In genomic region chr7:6826151-6826550, GRCh38 we compare ENCODE assay signal across 1 cellular context.
TF ChIP-seq lines count a peak whose summit lies in the region.

CCZ1B (minus strand) TSS chr7:6826275; CDS start chr7:6826197, 78 bp downstream.

TF ChIP-seq in GM12878, 131 proteins besides CTCF, POLR2A, EP300 and RAD21 (continued from another document):
- TF ChIP-seq, protein P1, sequence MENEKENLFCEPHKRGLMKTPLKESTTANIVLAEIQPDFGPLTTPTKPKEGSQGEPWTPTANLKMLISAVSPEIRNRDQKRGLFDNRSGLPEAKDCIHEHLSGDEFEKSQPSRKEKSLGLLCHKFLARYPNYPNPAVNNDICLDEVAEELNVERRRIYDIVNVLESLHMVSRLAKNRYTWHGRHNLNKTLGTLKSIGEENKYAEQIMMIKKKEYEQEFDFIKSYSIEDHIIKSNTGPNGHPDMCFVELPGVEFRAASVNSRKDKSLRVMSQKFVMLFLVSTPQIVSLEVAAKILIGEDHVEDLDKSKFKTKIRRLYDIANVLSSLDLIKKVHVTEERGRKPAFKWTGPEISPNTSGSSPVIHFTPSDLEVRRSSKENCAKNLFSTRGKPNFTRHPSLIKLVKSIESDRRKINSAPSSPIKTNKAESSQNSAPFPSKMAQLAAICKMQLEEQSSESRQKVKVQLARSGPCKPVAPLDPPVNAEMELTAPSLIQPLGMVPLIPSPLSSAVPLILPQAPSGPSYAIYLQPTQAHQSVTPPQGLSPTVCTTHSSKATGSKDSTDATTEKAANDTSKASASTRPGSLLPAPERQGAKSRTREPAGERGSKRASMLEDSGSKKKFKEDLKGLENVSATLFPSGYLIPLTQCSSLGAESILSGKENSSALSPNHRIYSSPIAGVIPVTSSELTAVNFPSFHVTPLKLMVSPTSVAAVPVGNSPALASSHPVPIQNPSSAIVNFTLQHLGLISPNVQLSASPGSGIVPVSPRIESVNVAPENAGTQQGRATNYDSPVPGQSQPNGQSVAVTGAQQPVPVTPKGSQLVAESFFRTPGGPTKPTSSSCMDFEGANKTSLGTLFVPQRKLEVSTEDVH (IDR thresholded peaks at IDR 0.05; ENCODE audit: low read depth, partially characterized antibody), result peak; percentile 69
- TF ChIP-seq E4F1 (IDR thresholded peaks at IDR 0.05; ENCODE audit: borderline replicate concordance, partially characterized antibody) (peak; percentile 18), EGR1 (IDR thresholded peaks at IDR 0.05; ENCODE audit: borderline replicate concordance in 1 of 2, low read depth in 2 of 2, low read length in 2 of 2) (peak in 1 of 2 experiments; percentile 45; a peak in 2 of 3 replicates), HCFC1 (IDR thresholded peaks at IDR 0.05; ENCODE audit: low read length) (peak; percentile 48), CREB1 (IDR thresholded peaks at IDR 0.05; ENCODE audit: low read depth) (0 out of 2 replicates have a peak, but pooled peaks have one; percentile 49), FOXK2 (IDR thresholded peaks at IDR 0.05) (peak; percentile 48; the same call in 1 of the 2 replicates), MLLT1 (IDR thresholded peaks at IDR 0.05) (0 out of 2 replicates have a peak, but pooled peaks have one; percentile 36), CBFB (IDR thresholded peaks at IDR 0.05; ENCODE audit: low read depth) (peak; percentile 45; the same call in 1 of the 2 replicates), RELA (IDR thresholded peaks at IDR 0.05; ENCODE audit: borderline replicate concordance, partially characterized antibody) (peak; percentile 28)
